20 cellular contexts compared by ENCODE assay signal in genomic region chr1:161858271-161858670, GRCh38.
A peak's percentile ranks its signal among the peaks of the same experiment; 100 is the strongest.
DNase-seq lines count a peak whose midpoint lies in the region; ATAC-seq, FAIRE-seq and TF ChIP-seq lines count a peak whose summit lies in the region.
"Had no signal": no experiment of that assay in that cellular context is flagged by ENCODE, and none has a peak within 500 bp of the region (broad histone marks: within the 10 kb centered on the region; RNA-seq: fewer than 3 reads in every experiment).

No MANE protein-coding gene starts in this region.

- H4K8ac ChIP-seq in IMR-90 (ENCODE audit: low read depth in 2 of 2, low read length in 2 of 2) = no peak overlapping the region

- intact Hi-C loops in IMR-90 (cut with micrococcal nuclease) = no loop called here
- intact Hi-C loops in K562 (cut with micrococcal nuclease) = no loop called here

- H3K27me3 ChIP-seq in IMR-90 (ENCODE audit: control insufficient read depth, insufficient read depth, low read length) (no peaks in the 10 kb centered on the region), K562 (ENCODE audit: control insufficient read depth in 2 of 2, insufficient read depth in 2 of 2, low read length in 2 of 2) (no peaks in the 10 kb centered on the region)
- H3K27me3 ChIP-seq: BE2C; BLaER1 treated with 17β-estradiol and CSF1 and Interleukin-3, amounts not matched to agents 10 nM and 100 nM had no signal

- no peak for TF ChIP-seq EP300 in A549 (IDR thresholded peaks at IDR 0.05)
- TF ChIP-seq EP300 in K562 (IDR thresholded peaks at IDR 0.05; ENCODE audit: low read length) = no peak

- no peak overlapping the region for H4K5ac ChIP-seq in IMR-90 (ENCODE audit: low read depth, low read length)

- H3K14ac ChIP-seq in IMR-90 (replicated peaks; ENCODE audit: low read depth, low read length) = no peak overlapping the region

- H2AK9ac ChIP-seq in IMR-90 (replicated peaks; ENCODE audit: low read depth, low read length, poor library complexity) = no peak overlapping the region

- H3K27ac ChIP-seq in A549 (no peak overlapping the region), IMR-90 (ENCODE audit: insufficient read depth, low read length) (no peak overlapping the region), K562 (ENCODE audit: extremely low read depth, low read depth, low read length) (no peak overlapping the region)
- H3K27ac ChIP-seq: BLaER1 treated with 17β-estradiol and CSF1 and Interleukin-3, amounts not matched to agents 10 nM and 100 nM; GM23248 had no signal

- no peak overlapping the region for H3K18ac ChIP-seq in IMR-90 (ENCODE audit: low read depth, low read length)

- no peaks in the 10 kb centered on the region for H3K9me3 ChIP-seq in A549
- no peaks in the 10 kb centered on the region for H3K9me3 ChIP-seq in IMR-90 (ENCODE audit: control insufficient read depth, insufficient read depth, low read length)
- no peaks in the 10 kb centered on the region for H3K9me3 ChIP-seq in K562 (replicated peaks; ENCODE audit: control insufficient read depth, insufficient read depth, low read depth, low read length)
- H3K9me3 ChIP-seq: BE2C; BLaER1 treated with 17β-estradiol and CSF1 and Interleukin-3, amounts not matched to agents 10 nM and 100 nM had no signal

- no peak for FAIRE-seq in A549 (lab: Jason Lieb, UNC)
- no peak for FAIRE-seq in K562 (lab: Jason Lieb, UNC)
- FAIRE-seq: GM12892, H1 had no signal

- dilution Hi-C loops in IMR-90 (cut with HindIII; ENCODE audit: low sequenced_read_pairs, unreplicated experiment) = no loop called here

- H3K9ac ChIP-seq in IMR-90 (ENCODE audit: low read depth, low read length) (no peak overlapping the region), K562 (ENCODE audit: insufficient read depth in 1 of 2, low read depth in 2 of 2, low read length in 2 of 2) (no peak overlapping the region)
- H3K9ac ChIP-seq: BLaER1 treated with 17β-estradiol and CSF1 and Interleukin-3, amounts not matched to agents 10 nM and 100 nM; GM23248 had no signal

- H2AFZ ChIP-seq in IMR-90 (replicated peaks; ENCODE audit: low read length, poor library complexity) = no peak overlapping the region
- no peak overlapping the region for H2AFZ ChIP-seq in K562 (ENCODE audit: low read depth, low read length)
- H2AFZ ChIP-seq: GM23248 had no signal

- POLR2A ChIA-PET in A549 (lab: Yijun Ruan, JAX) = no interaction called here
- POLR2A ChIA-PET in IMR-90 (lab: Charles Lee; ENCODE audit: unreplicated experiment) = interaction anchor here (0.5 kb wide), 1 partner anchor 24 kb away, joined by 3 read pairs; no protein-coding TSS in a partner anchor
- POLR2A ChIA-PET in K562 (lab: Yijun Ruan, JAX) = interaction anchor here (0.6 to 2.5 kb wide), 4 partner anchors 9 to 91 kb away, joined by 3 to 11 read pairs (median 6); no protein-coding TSS in a partner anchor

- no peaks in the 10 kb centered on the region for H3K4me1 ChIP-seq in A549
- H3K4me1 ChIP-seq in IMR-90 (ENCODE audit: control insufficient read depth, insufficient read depth, low read length) = peaks cover 4% of the 10 kb centered on the region
- no peaks in the 10 kb centered on the region for H3K4me1 ChIP-seq in K562 (replicated peaks in 1 of 2; ENCODE audit: control insufficient read depth in 2 of 2, insufficient read depth in 2 of 2, low read length in 2 of 2)

- in situ Hi-C loops in IMR-90 (cut with MboI; ENCODE audit: low sequenced_read_pairs) = no loop called here
- in situ Hi-C loops in K562 (cut with MboI) = no loop called here

- TF ChIP-seq CTCF in A549 (IDR thresholded peaks at IDR 0.05) (no peak), IMR-90 (conservative IDR thresholded peaks at IDR 0.05; ENCODE audit: low read depth, low read length) (no peak), K562 (IDR thresholded peaks at IDR 0.05 in 2 of 3, conservative IDR thresholded peaks at IDR 0.05 in 1 of 3; ENCODE audit: insufficient read depth in 2 of 3, low read depth in 1 of 3, low read length in 3 of 3) (no peak)

- TF ChIP-seq POLR2A in A549 (IDR thresholded peaks at IDR 0.05; ENCODE audit: low read length) = no peak
- TF ChIP-seq POLR2A in IMR-90 (IDR thresholded peaks at IDR 0.05; ENCODE audit: low read depth, low read length) = no peak
- TF ChIP-seq POLR2A in K562 (conservative IDR thresholded peaks at IDR 0.05) = no peak

- H2AK5ac ChIP-seq in IMR-90 (ENCODE audit: low read depth, low read length) = no peak overlapping the region

- no peaks in the 10 kb centered on the region for H3K79me1 ChIP-seq in IMR-90 (ENCODE audit: low read depth in 1 of 2, low read length in 2 of 2)

- no peak overlapping the region for H2BK20ac ChIP-seq in IMR-90 (ENCODE audit: low read depth, low read length)

- H2BK15ac ChIP-seq in IMR-90 (ENCODE audit: low read depth, low read length) = no peak overlapping the region

- H4K20me1 ChIP-seq in IMR-90 (ENCODE audit: insufficient read depth, low read length) (no peaks in the 10 kb centered on the region), K562 (replicated peaks; ENCODE audit: control insufficient read depth, insufficient read depth, low read length) (no peaks in the 10 kb centered on the region)

- no peak overlapping the region for H3K56ac ChIP-seq in IMR-90 (ENCODE audit: extremely low read depth, insufficient read depth, low read length)

- ATAC-seq in A549 (no peak), IMR-90 (ENCODE audit: low read depth) (no peak), K562 (no peak), HG02759 (IDR thresholded peaks at IDR 0.05; ENCODE audit: unreplicated experiment) (no peak), GM21717 (IDR thresholded peaks at IDR 0.05; ENCODE audit: unreplicated experiment) (no peak)

- no peak overlapping the region for H3K23ac ChIP-seq in IMR-90 (ENCODE audit: low read depth, low read length)

- H3K4me2 ChIP-seq in A549 (no peak overlapping the region), IMR-90 (ENCODE audit: low read depth, low read length) (no peak overlapping the region), K562 (ENCODE audit: insufficient read depth, low read length) (no peak overlapping the region)
- H3K4me2 ChIP-seq: BLaER1 treated with 17β-estradiol and CSF1 and Interleukin-3, amounts not matched to agents 10 nM and 100 nM had no signal

- CTCF ChIA-PET in A549 (lab: Yijun Ruan, JAX) (interaction anchor here (0.9 to 1.3 kb wide), 2 partner anchors 166 to 179 kb away, joined by 3 read pairs; partner anchors contain the start of gene OLFML2B), IMR-90 (lab: Yijun Ruan, JAX) (interaction anchor here (0.6 to 0.7 kb wide), 2 partner anchors 34 to 66 kb away, joined by 3 to 5 read pairs; no protein-coding TSS in a partner anchor), K562 (lab: Yijun Ruan, JAX; ENCODE audit: low intra/inter-chr PET ratio) (no interaction called here)

- WGBS in A549 (ENCODE audit: missing lambda C conversion rate) = 92% methylated on average over 1 of the region's 1 CpG
- WGBS in IMR-90 (ENCODE audit: extremely low coverage in 2 of 2, insufficient read length in 1 of 2), 2 experiments = no CpG with 5 or more reads among the region's 1 CpG
- 88% methylated on average over 1 of the region's 1 CpG for WGBS in K562 (ENCODE audit: insufficient coverage, low coverage, missing lambda C conversion rate)

- H3K36me3 ChIP-seq in IMR-90 (ENCODE audit: control insufficient read depth, insufficient read depth, low read length) = no peaks in the 10 kb centered on the region
- H3K36me3 ChIP-seq in K562 (ENCODE audit: control insufficient read depth, insufficient read depth, low read length) = peaks cover 47% of the 10 kb centered on the region

- TF ChIP-seq RAD21 in A549 (conservative IDR thresholded peaks at IDR 0.05 in 1 of 2, IDR thresholded peaks at IDR 0.05 in 1 of 2) (no peak), IMR-90 (IDR thresholded peaks at IDR 0.05; ENCODE audit: low read length) (no peak), K562 (CRISPR knock-in tag; conservative IDR thresholded peaks at IDR 0.05 in 1 of 2, IDR thresholded peaks at IDR 0.05 in 1 of 2) (no peak)

- no peak overlapping the region for H2BK120ac ChIP-seq in IMR-90 (ENCODE audit: low read depth, low read length)

- BruUV-seq in IMR-90 (replicated peaks; lab: Mats Ljungman, UMichigan) = no TSS peak
- BruUV-seq in K562 (replicated peaks; lab: Mats Ljungman, UMichigan) = no TSS peak

- H3K4ac ChIP-seq in IMR-90 (ENCODE audit: low read depth, low read length) = no peak overlapping the region

- DNase-seq in A549 (ENCODE audit: low read depth in 1 of 2, low spot score in 1 of 2) (no peak), IMR-90 (no peak), K562 (ENCODE audit: extremely low read depth in 1 of 4, low spot score in 3 of 4) (no peak), SKM-1 (lab: John Stamatoyannopoulos, UW; ENCODE audit: unreplicated experiment) (no peak)
- DNase-seq: ACHN; AML-193; BE2C; CD4-positive, alpha-beta T cell; CD8-positive, alpha-beta memory T cell; DMS53; DMS79 treated with DMSO at 0.1 percent for 48 hours; GF-D8; GM23248; H7; HCEC 1CT had no signal

- no peak overlapping the region for H2BK5ac ChIP-seq in IMR-90 (ENCODE audit: low read depth, low read length, poor library complexity, severe bottlenecking)

- H3K79me2 ChIP-seq in K562 (ENCODE audit: control insufficient read depth, insufficient read depth, low read length) = no peaks in the 10 kb centered on the region

- H3K9me1 ChIP-seq in IMR-90 (ENCODE audit: insufficient read depth, low read length) (no peaks in the 10 kb centered on the region), K562 (ENCODE audit: control insufficient read depth, insufficient read depth, low read length) (no peaks in the 10 kb centered on the region)

- H3K4me3 ChIP-seq in A549 (no peak overlapping the region), IMR-90 (ENCODE audit: insufficient read depth, low read depth, low read length) (no peak overlapping the region), K562 (no peak overlapping the region)
- H3K4me3 ChIP-seq: BLaER1 treated with 17β-estradiol and CSF1 and Interleukin-3, amounts not matched to agents 10 nM and 100 nM; GM23248 had no signal

- no peak overlapping the region for H4K91ac ChIP-seq in IMR-90 (ENCODE audit: insufficient read depth, low read depth, low read length)

TF ChIP-seq in A549, 52 proteins besides CTCF, POLR2A, EP300 and RAD21 (continues in another document):
- peak; percentile 74 for TF ChIP-seq MAFK (IDR thresholded peaks at IDR 0.05; ENCODE audit: partially characterized antibody)

TF ChIP-seq in IMR-90, 13 proteins besides CTCF, POLR2A, EP300 and RAD21:
- TF ChIP-seq MAFK (IDR thresholded peaks at IDR 0.05; ENCODE audit: low read depth, low read length) (peak; percentile 78), MAZ (IDR thresholded peaks at IDR 0.05; ENCODE audit: borderline replicate concordance, low read depth, low read length) (no peak), NFE2L2 (IDR thresholded peaks at IDR 0.05; ENCODE audit: low read depth, low read length) (no peak)

TF ChIP-seq in K562, 482 proteins besides CTCF, POLR2A, EP300 and RAD21:
- TF ChIP-seq C11orf30 (IDR thresholded peaks at IDR 0.05; ENCODE audit: low read depth) (peak; percentile 71), MAFK (IDR thresholded peaks at IDR 0.05; ENCODE audit: low read length) (peak; percentile 35; the same call in 1 of the 2 replicates), ZKSCAN8 (CRISPR knock-in tag; IDR thresholded peaks at IDR 0.05) (no peak), MAFG (tag; conservative IDR thresholded peaks at IDR 0.05) (peak; percentile 58), MAFF (IDR thresholded peaks at IDR 0.05; ENCODE audit: low read length) (peak; percentile 74), ZNF316 (IDR thresholded peaks at IDR 0.05) (peak; percentile 87), SMARCE1 (IDR thresholded peaks at IDR 0.05) (no peak)

Comparison
In these comparisons a context has a peak if more than half of its experiments do, and no peak if none do; other contexts are left out.
1. Of the 35 proteins assayed by ChIP-seq in both K562 and A549: peak only in K562: none; only in A549: none; in both: MAFK; in neither: 34.